12 cellular contexts compared by ENCODE assay signal in the genomic region with DNA sequence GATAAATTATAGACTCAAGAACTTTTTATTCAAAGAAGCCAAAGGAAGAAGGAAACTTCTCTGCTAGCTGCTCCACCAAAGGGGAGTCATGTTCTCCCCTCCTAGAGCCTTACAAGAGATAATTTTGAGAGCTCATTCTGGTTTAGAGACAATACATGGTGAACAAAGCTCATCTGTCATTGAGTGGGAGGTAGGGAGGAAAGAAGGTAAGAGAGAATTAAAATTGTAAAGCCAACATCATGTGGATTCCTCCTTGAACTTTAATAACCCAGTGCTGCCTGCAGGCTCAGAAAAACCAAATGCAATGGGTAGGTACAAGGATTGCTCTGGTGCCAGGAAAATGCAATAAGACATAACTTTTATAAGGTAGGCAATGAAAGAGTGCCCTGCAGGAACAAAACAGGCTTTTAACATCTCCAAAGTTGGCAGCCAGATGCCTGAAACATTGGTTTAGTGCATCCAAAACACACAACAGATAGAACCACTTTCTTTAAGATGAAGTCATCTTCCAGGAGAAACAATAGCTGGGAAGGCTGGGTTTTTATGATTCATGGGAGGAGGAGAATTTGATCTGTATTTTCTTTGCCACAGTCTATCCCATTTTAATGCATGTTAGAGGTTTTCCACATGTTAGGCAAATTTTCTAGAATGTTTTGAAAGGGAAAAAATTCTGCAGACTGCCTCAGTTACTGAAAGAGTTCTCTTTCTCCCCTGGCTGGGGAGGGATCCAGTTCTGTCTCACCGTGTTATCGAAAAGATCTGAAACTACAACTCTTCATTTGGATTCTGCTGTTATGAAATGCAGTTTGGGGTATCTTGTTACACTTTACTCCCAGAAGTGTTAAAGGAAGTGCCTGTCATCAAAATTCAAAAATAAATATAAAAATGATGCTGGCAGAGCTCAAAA. TPM values are rescaled to one million over a fixed set of nuclear protein-coding genes. Genes with fewer than 3 reads are reported as not detected.
DNase-seq lines count a peak whose midpoint lies in the region; ATAC-seq and TF ChIP-seq lines count a peak whose summit lies in the region.
"Had no signal": no experiment of that assay in that cellular context is flagged by ENCODE, and none has a peak within 500 bp of the region (broad histone marks: within the 10 kb centered on the region; RNA-seq: fewer than 3 reads in every experiment).

No MANE protein-coding gene starts in this region.

- H3K27ac ChIP-seq in BLaER1 treated with 17β-estradiol and CSF1 and Interleukin-3, amounts not matched to agents 10 nM and 100 nM: peak overlapping the region in 1 of 11 experiments; percentile 10; a peak in 2 of 22 replicates
- H3K27ac ChIP-seq in KOPT-K1 (ENCODE audit: low read depth, low read length, poor library complexity, severe bottlenecking): peak overlapping the region; percentile 51
- no peak overlapping the region for H3K27ac ChIP-seq in neuronal stem cell (replicated peaks; ENCODE audit: low read length)
- H3K27ac ChIP-seq: thoracic aorta had no signal

- no peak overlapping the region for H3K23ac ChIP-seq in neuronal stem cell (ENCODE audit: low read depth, low read length, poor library complexity)

- H4K20me1 ChIP-seq in BLaER1 treated with 17β-estradiol and CSF1 and Interleukin-3, amounts not matched to agents 10 nM and 100 nM: no peaks in the 10 kb centered on the region

- peak overlapping the region; percentile 43 for H3K4me3 Mint-ChIP-seq in activated naive CD8-positive, alpha-beta T cell treated with anti-CD3 and anti-CD28 coated beads, Interleukin-2, amount 10 ng/mL, durations not matched to agents 7 days and 5 days
- no peak overlapping the region for H3K4me3 Mint-ChIP-seq in endothelial cell (ENCODE audit: unreplicated experiment)

- no peak for TF ChIP-seq CTCF in GM13977 (IDR thresholded peaks at IDR 0.05; ENCODE audit: extremely low read depth, insufficient read depth, missing control alignments)
- TF ChIP-seq CTCF in endothelial cell (IDR thresholded peaks at IDR 0.05; ENCODE audit: unreplicated experiment): no peak

- H3K36me3 Mint-ChIP-seq in activated naive CD8-positive, alpha-beta T cell treated with anti-CD3 and anti-CD28 coated beads, Interleukin-2, amount 10 ng/mL, durations not matched to agents 7 days and 5 days: peaks cover 7% of the 10 kb centered on the region
- no peaks in the 10 kb centered on the region for H3K36me3 Mint-ChIP-seq in endothelial cell (ENCODE audit: low read depth, unreplicated experiment)

- peak overlapping the region; percentile 65 for H3K27ac Mint-ChIP-seq in activated naive CD8-positive, alpha-beta T cell treated with anti-CD3 and anti-CD28 coated beads, Interleukin-2, amount 10 ng/mL, durations not matched to agents 7 days and 5 days
- H3K27ac Mint-ChIP-seq in endothelial cell (ENCODE audit: unreplicated experiment): no peak overlapping the region

- H2BK12ac ChIP-seq in neuronal stem cell (ENCODE audit: low read length): no peak overlapping the region

- POLR2A ChIA-PET in activated naive CD8-positive, alpha-beta T cell treated with anti-CD3 and anti-CD28 coated beads, Interleukin-2, amount 10 ng/mL, durations not matched to agents 7 days and 5 days (lab: Charles Lee): interaction anchor here (3.8 kb wide), 1 partner anchor 12 kb away, joined by 20 read pairs; the partner anchor contains the start of gene ARHGEF3

- H3K27me3 ChIP-seq in BLaER1 treated with 17β-estradiol and CSF1 and Interleukin-3, amounts not matched to agents 10 nM and 100 nM: 0 out of 22 replicates have a peak, but pooled peaks cover 0 to 2% (median 0%) of the 10 kb centered on the region in 11 experiments
- peaks cover 0 to 36% (median 0%) of the 10 kb centered on the region in 3 experiments for H3K27me3 ChIP-seq in neuronal stem cell (ENCODE audit: control insufficient read depth in 3 of 3, insufficient read depth in 3 of 3, low read depth in 1 of 3, low read length in 3 of 3)

- no peaks in the 10 kb centered on the region for H3K27me3 Mint-ChIP-seq in activated naive CD8-positive, alpha-beta T cell treated with anti-CD3 and anti-CD28 coated beads, Interleukin-2, amount 10 ng/mL, durations not matched to agents 7 days and 5 days
- no peaks in the 10 kb centered on the region for H3K27me3 Mint-ChIP-seq in endothelial cell (ENCODE audit: unreplicated experiment)

- H3K4me2 ChIP-seq in BLaER1 treated with 17β-estradiol and CSF1 and Interleukin-3, amounts not matched to agents 10 nM and 100 nM: peak overlapping the region; percentile 25 to 76 (median 52)
- no peak overlapping the region for H3K4me2 ChIP-seq in neuronal stem cell (ENCODE audit: insufficient read depth, low read length, poor library complexity, severe bottlenecking)

- H3K14ac ChIP-seq in neuronal stem cell (ENCODE audit: low read length): no peak overlapping the region

- H3K9ac ChIP-seq in BLaER1 treated with 17β-estradiol and CSF1 and Interleukin-3, amounts not matched to agents 10 nM and 100 nM: 0 out of 22 replicates have a peak overlapping the region, but pooled peaks of 1 of the 11 experiments have one; percentile 14
- no peak overlapping the region for H3K9ac ChIP-seq in neuronal stem cell (ENCODE audit: low read depth, low read length, poor library complexity)

- no peaks in the 10 kb centered on the region for H3K79me1 ChIP-seq in neuronal stem cell (ENCODE audit: low read depth, low read length)

- H4K91ac ChIP-seq in neuronal stem cell (ENCODE audit: low read depth, low read length, poor library complexity): no peak overlapping the region

- H3K4ac ChIP-seq in neuronal stem cell (ENCODE audit: low read length): no peak overlapping the region

- H3K36me3 ChIP-seq in BLaER1 treated with 17β-estradiol and CSF1 and Interleukin-3, amounts not matched to agents 10 nM and 100 nM: no peaks in the 10 kb centered on the region
- H3K36me3 ChIP-seq in KOPT-K1 (ENCODE audit: insufficient read depth, low read length) (no peaks in the 10 kb centered on the region), neuronal stem cell (replicated peaks in 1 of 2; ENCODE audit: control insufficient read depth in 2 of 2, insufficient read depth in 2 of 2, low read length in 2 of 2) (no peaks in the 10 kb centered on the region)
- H3K36me3 ChIP-seq: thoracic aorta had no signal

- H4K8ac ChIP-seq in neuronal stem cell (ENCODE audit: low read depth, low read length): no peak overlapping the region

- peaks cover 8 to 52% (median 17%) of the 10 kb centered on the region in 10 experiments; a peak in 18 of 20 replicates for H3K4me1 ChIP-seq in BLaER1 treated with 17β-estradiol and CSF1 and Interleukin-3, amounts not matched to agents 10 nM and 100 nM
- no peaks in the 10 kb centered on the region for H3K4me1 ChIP-seq in neuronal stem cell (ENCODE audit: control insufficient read depth in 2 of 2, insufficient read depth in 1 of 2, low read depth in 1 of 2, low read length in 2 of 2)

- no peak for DNase-seq in activated naive CD8-positive, alpha-beta T cell treated with anti-CD3 and anti-CD28 coated beads, Interleukin-2, amount 10 ng/mL, durations not matched to agents 7 days and 5 days
- DNase-seq in kidney glomerular epithelial cell (lab: John Stamatoyannopoulos, UW) (peak; percentile 18), neuronal stem cell (ENCODE audit: low spot score) (no peak), GM13977 (ENCODE audit: low spot score) (no peak), endothelial cell (ENCODE audit: low spot score) (no peak)
- DNase-seq: Caco-2; stimulated activated CD4-positive, alpha-beta T cell treated with anti-CD3 and anti-CD28 coated beads, Interleukin-4, amount 100 ng/mL, for 24 hours had no signal

- H3K4me3 ChIP-seq in BLaER1 treated with 17β-estradiol and CSF1 and Interleukin-3, amounts not matched to agents 10 nM and 100 nM: peak overlapping the region in 1 of 10 experiments; percentile 1; a peak in 1 of 20 replicates
- no peak overlapping the region for H3K4me3 ChIP-seq in neuronal stem cell (ENCODE audit: low read length in 2 of 2)
- H3K4me3 ChIP-seq: GM12878, thoracic aorta had no signal

- peaks cover 23% of the 10 kb centered on the region for H3K4me1 Mint-ChIP-seq in activated naive CD8-positive, alpha-beta T cell treated with anti-CD3 and anti-CD28 coated beads, Interleukin-2, amount 10 ng/mL, durations not matched to agents 7 days and 5 days
- peaks cover 9% of the 10 kb centered on the region for H3K4me1 Mint-ChIP-seq in endothelial cell (ENCODE audit: unreplicated experiment)

- in situ Hi-C loops in GM13977 (cut with MboI; ENCODE audit: low pct_unique_long_range_greater_than_20kb, low sequenced_read_pairs, unreplicated experiment): no loop called here

- H3K9me3 Mint-ChIP-seq in activated naive CD8-positive, alpha-beta T cell treated with anti-CD3 and anti-CD28 coated beads, Interleukin-2, amount 10 ng/mL, durations not matched to agents 7 days and 5 days: no peaks in the 10 kb centered on the region
- H3K9me3 Mint-ChIP-seq in endothelial cell (ENCODE audit: unreplicated experiment): no peaks in the 10 kb centered on the region

- no peak overlapping the region for H2BK120ac ChIP-seq in neuronal stem cell (ENCODE audit: low read depth, low read length)

- no peaks in the 10 kb centered on the region for H3K9me3 ChIP-seq in BLaER1 treated with 17β-estradiol and CSF1 and Interleukin-3, amounts not matched to agents 10 nM and 100 nM (replicated peaks in 1 of 11)
- H3K9me3 ChIP-seq in KOPT-K1 (ENCODE audit: insufficient read depth, low read length, poor library complexity, severe bottlenecking) (no peaks in the 10 kb centered on the region), neuronal stem cell (replicated peaks in 1 of 2; ENCODE audit: control insufficient read depth in 2 of 2, insufficient read depth in 1 of 2, low read depth in 1 of 2, low read length in 2 of 2) (no peaks in the 10 kb centered on the region)
- H3K9me3 ChIP-seq: Caco-2, thoracic aorta had no signal

- WGBS in neuronal stem cell (ENCODE audit: extremely low coverage in 2 of 2, insufficient read length in 2 of 2, insufficient replicate concordance in 1 of 2), 2 donors: no CpG with 5 or more reads among the region's 2 CpGs

- no peak overlapping the region for H2AK5ac ChIP-seq in neuronal stem cell (ENCODE audit: low read depth, low read length)

- no peak overlapping the region for H2BK15ac ChIP-seq in neuronal stem cell (ENCODE audit: low read length)

- ATAC-seq in activated naive CD8-positive, alpha-beta T cell treated with anti-CD3 and anti-CD28 coated beads, Interleukin-2, amount 10 ng/mL, durations not matched to agents 7 days and 5 days (ENCODE audit: low read depth): no peak
- ATAC-seq in HG03039 (IDR thresholded peaks at IDR 0.05; ENCODE audit: unreplicated experiment): no peak

- no peak overlapping the region for H2AFZ ChIP-seq in neuronal stem cell (ENCODE audit: low read length)

- H3K18ac ChIP-seq in neuronal stem cell (ENCODE audit: low read length): no peak overlapping the region

- H2BK5ac ChIP-seq in neuronal stem cell (ENCODE audit: low read length): no peak overlapping the region

RNA-seq across cellular contexts. Expression of gene ARHGEF3, which starts 11.3 kb away (rescaled TPM):
- total RNA-seq in activated naive CD8-positive, alpha-beta T cell treated with anti-CD3 and anti-CD28 coated beads, Interleukin-2, amount 10 ng/mL, durations not matched to agents 7 days and 5 days: 100 to 1,000 TPM; 130 TPM
- polyA plus RNA-seq in neuronal stem cell (2013, experiment 1 of 2): 2.2 TPM
- polyA plus RNA-seq in neuronal stem cell (2013, experiment 2 of 2): 2.1 TPM
- total RNA-seq in endothelial cell (ENCODE audit: unreplicated experiment): 4.0 TPM

Comparison
In these comparisons a context has a peak if more than half of its experiments do, and no peak if none do; other contexts are left out.
1. RNA of gene ARHGEF3, which starts 11.3 kb away (total RNA-seq): 130 TPM in activated naive CD8-positive, alpha-beta T cell treated with anti-CD3 and anti-CD28 coated beads, Interleukin-2, amount 10 ng/mL, durations not matched to agents 7 days and 5 days; 4.0 TPM in endothelial cell (single experiment); every median in the first group is over 10 times any median in the second.